In genomic region chrX:155027509-155028066, GRCh38 we compare ENCODE assay signal across 8 cellular contexts. TPM values are rescaled to one million over a fixed set of nuclear protein-coding genes. Genes with fewer than 3 reads are reported as not detected.
A peak's percentile ranks its signal among the peaks of the same experiment; 100 is the strongest.
DNase-seq lines count a peak whose midpoint lies in the region; ATAC-seq and FAIRE-seq lines count a peak whose summit lies in the region.

No MANE protein-coding gene starts in this region.

- H3K36me3 Mint-ChIP-seq in activated T-cell treated with anti-CD3 and anti-CD28 coated beads, Interleukin-2, amount 50 U/mL, for 24 hours (ENCODE audit: low read depth) = peaks cover 6% of the 10 kb centered on the region

- no peaks in the 10 kb centered on the region for H3K27me3 Mint-ChIP-seq in activated T-cell treated with anti-CD3 and anti-CD28 coated beads, Interleukin-2, amount 50 U/mL, for 24 hours

- peaks cover 27% of the 10 kb centered on the region for H3K4me1 Mint-ChIP-seq in activated T-cell treated with anti-CD3 and anti-CD28 coated beads, Interleukin-2, amount 50 U/mL, for 24 hours (ENCODE audit: low read depth)

- intact Hi-C loops in left ventricle myocardium superior (cut with micrococcal nuclease) = no loop called here

- peak overlapping the region; percentile 97 for H3K27ac Mint-ChIP-seq in activated T-cell treated with anti-CD3 and anti-CD28 coated beads, Interleukin-2, amount 50 U/mL, for 24 hours

- peak; percentile 56 for ATAC-seq in left ventricle myocardium superior
- no peak for ATAC-seq in GM21717 (IDR thresholded peaks at IDR 0.05; ENCODE audit: unreplicated experiment)

- DNase-seq in activated T-cell treated with anti-CD3 and anti-CD28 coated beads, Interleukin-2, amount 50 U/mL, for 24 hours = no peak
- no peak for DNase-seq in activated T-cell treated with anti-CD3 and anti-CD28 coated beads, Interleukin-2, amount 50 U/mL, for 1 hour
- DNase-seq in NCI-H2227 treated with DMSO at 0.1 percent for 48 hours (lab: John Stamatoyannopoulos, UW) = peak; percentile 62
- peak; percentile 81 for DNase-seq in amniotic epithelial cell (ENCODE audit: low read depth)
- DNase-seq in left ventricle myocardium superior = no peak
- DNase-seq in retina = peak; percentile 11
- no peak for DNase-seq in frontal cortex (ENCODE audit: low spot score in 2 of 2)

- no peak for FAIRE-seq in frontal cortex (lab: Jason Lieb, UNC)

- H3K4me3 Mint-ChIP-seq in activated T-cell treated with anti-CD3 and anti-CD28 coated beads, Interleukin-2, amount 50 U/mL, for 24 hours = peak overlapping the region; percentile 85

- no peaks in the 10 kb centered on the region for H3K9me3 Mint-ChIP-seq in activated T-cell treated with anti-CD3 and anti-CD28 coated beads, Interleukin-2, amount 50 U/mL, for 24 hours

RNA-seq across cellular contexts. Expression of gene FUNDC2, which starts 0.9 kb away (rescaled TPM):
- total RNA-seq in left ventricle myocardium superior (389 TPM), frontal cortex (28.9 TPM)

RNA-seq across cellular contexts. Expression of gene F8, which starts 5.1 kb away (rescaled TPM):
- total RNA-seq in left ventricle myocardium superior (49.4 TPM), frontal cortex (6.1 TPM)

RNA-seq across cellular contexts. Expression of gene CMC4, which starts 43.3 kb away (rescaled TPM):
- total RNA-seq in left ventricle myocardium superior (28.8 TPM), frontal cortex (3.3 TPM)

RNA-seq across cellular contexts. Expression of gene MTCP1, which starts 43.3 kb away (rescaled TPM):
- total RNA-seq in left ventricle myocardium superior = 51.6 TPM
- total RNA-seq in frontal cortex = 10.2 TPM

RNA-seq across cellular contexts. Expression of gene BRCC3, which starts 43.7 kb away (rescaled TPM):
- total RNA-seq in left ventricle myocardium superior (13.9 TPM), frontal cortex (18.3 TPM)

Comparison
In these comparisons a context has a peak if more than half of its experiments do, and no peak if none do; other contexts are left out.
1. DNase-seq: peak in NCI-H2227 treated with DMSO at 0.1 percent for 48 hours (single experiment), amniotic epithelial cell (single experiment) and retina (single experiment); none in activated T-cell treated with anti-CD3 and anti-CD28 coated beads, Interleukin-2, amount 50 U/mL, for 24 hours (single experiment), activated T-cell treated with anti-CD3 and anti-CD28 coated beads, Interleukin-2, amount 50 U/mL, for 1 hour (single experiment), left ventricle myocardium superior (single experiment) and frontal cortex (0 of 2).
2. RNA of gene FUNDC2, which starts 0.9 kb away (total RNA-seq): 389 TPM in left ventricle myocardium superior (single experiment); 28.9 TPM in frontal cortex (single experiment); every median in the first group is over 10 times any median in the second.